26 cellular contexts compared by ENCODE assay signal in the genomic region with DNA sequence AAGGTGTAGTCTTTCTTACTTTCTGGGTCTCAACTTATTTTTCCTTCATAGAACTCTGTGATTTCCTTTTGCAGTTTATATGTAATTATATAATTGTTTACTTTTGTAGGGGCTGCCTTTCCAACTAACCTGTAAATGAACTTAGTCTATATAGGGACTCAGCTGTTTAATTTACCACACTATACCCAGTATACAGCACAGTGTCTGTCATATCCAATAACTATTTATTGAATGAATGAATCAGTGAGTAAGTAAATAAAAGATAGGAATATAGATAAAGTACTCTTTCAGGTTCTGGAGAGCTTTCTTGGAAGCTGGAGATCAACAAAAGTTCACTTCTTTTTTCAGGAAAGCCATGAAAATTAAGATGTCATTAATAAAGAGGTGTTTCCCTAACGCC.
"Had no signal": no experiment of that assay in that cellular context is flagged by ENCODE, and none has a peak within 500 bp of the region (broad histone marks: within the 10 kb centered on the region; RNA-seq: fewer than 3 reads in every experiment).

No MANE protein-coding gene starts in this region.

- H2AFZ ChIP-seq: hepatocyte had no signal

- H3K79me2 ChIP-seq: hepatocyte had no signal

- H3K4me3 ChIP-seq: colonic mucosa, coronary artery, dorsolateral prefrontal cortex, esophagus muscularis mucosa, esophagus squamous epithelium, gastrocnemius medialis, gastroesophageal sphincter, heart left ventricle, heart right ventricle, hepatocyte had no signal

- H3K9me3 Mint-ChIP-seq: dendritic cell treated with granulocyte-macrophage colony-stimulating factor and Interleukin-4, amounts not matched to agents 40 ng/mL and 50 ng/mL, for 4 days; effector memory CD8-positive, alpha-beta T cell; endodermal cell had no signal

- H3K4me1 Mint-ChIP-seq: endodermal cell had no signal

- H3K9me3 ChIP-seq: colonic mucosa, esophagus muscularis mucosa, esophagus squamous epithelium, gastrocnemius medialis, gastroesophageal sphincter, heart left ventricle, heart right ventricle had no signal

- H3K4me3 Mint-ChIP-seq: dendritic cell treated with granulocyte-macrophage colony-stimulating factor and Interleukin-4, amounts not matched to agents 40 ng/mL and 50 ng/mL, for 4 days; effector memory CD8-positive, alpha-beta T cell; endodermal cell had no signal

- H3K4me2 ChIP-seq: hepatocyte had no signal

- H3K27ac Mint-ChIP-seq: dendritic cell treated with granulocyte-macrophage colony-stimulating factor and Interleukin-4, amounts not matched to agents 40 ng/mL and 50 ng/mL, for 4 days; effector memory CD8-positive, alpha-beta T cell; endodermal cell had no signal

- H3K4me1 ChIP-seq: colonic mucosa, esophagus muscularis mucosa, esophagus squamous epithelium, foreskin keratinocyte, gastrocnemius medialis, gastroesophageal sphincter, heart left ventricle, heart right ventricle had no signal

- DNase-seq: colonic mucosa; cortex of kidney; dermis blood vessel endothelial cell; dorsolateral prefrontal cortex; effector CD4-positive, alpha-beta T cell; effector CD8-positive, alpha-beta T cell; effector memory CD4-positive, alpha-beta T cell; effector memory CD8-positive, alpha-beta T cell; endodermal cell; erythroblast; esophagus squamous epithelium; foreskin fibroblast; foreskin keratinocyte; foreskin melanocyte; gastrocnemius medialis; glutamatergic neuron; head of caudate nucleus; heart left ventricle; heart right ventricle had no signal

- H3K36me3 ChIP-seq: colonic mucosa, esophagus muscularis mucosa, esophagus squamous epithelium, gastrocnemius medialis, gastroesophageal sphincter, heart left ventricle, heart right ventricle had no signal

- H3K27ac ChIP-seq: colonic mucosa, coronary artery, dorsolateral prefrontal cortex, epithelial cell of prostate, esophagus muscularis mucosa, esophagus squamous epithelium, foreskin keratinocyte, gastrocnemius medialis, gastroesophageal sphincter, heart left ventricle, heart right ventricle, hepatocyte had no signal

- ATAC-seq: effector memory CD8-positive, alpha-beta T cell; esophagus mucosa; foreskin keratinocyte; gastrocnemius medialis; gastroesophageal sphincter; heart left ventricle; heart right ventricle had no signal

- H3K27me3 Mint-ChIP-seq: dendritic cell treated with granulocyte-macrophage colony-stimulating factor and Interleukin-4, amounts not matched to agents 40 ng/mL and 50 ng/mL, for 4 days; effector memory CD8-positive, alpha-beta T cell had no signal

- H3K27me3 ChIP-seq: colonic mucosa, dorsolateral prefrontal cortex, esophagus muscularis mucosa, esophagus squamous epithelium, foreskin keratinocyte, gastrocnemius medialis, gastroesophageal sphincter, heart left ventricle, heart right ventricle, hepatocyte had no signal
